ENCODE assay signal across 1 cellular context in the genomic region with DNA sequence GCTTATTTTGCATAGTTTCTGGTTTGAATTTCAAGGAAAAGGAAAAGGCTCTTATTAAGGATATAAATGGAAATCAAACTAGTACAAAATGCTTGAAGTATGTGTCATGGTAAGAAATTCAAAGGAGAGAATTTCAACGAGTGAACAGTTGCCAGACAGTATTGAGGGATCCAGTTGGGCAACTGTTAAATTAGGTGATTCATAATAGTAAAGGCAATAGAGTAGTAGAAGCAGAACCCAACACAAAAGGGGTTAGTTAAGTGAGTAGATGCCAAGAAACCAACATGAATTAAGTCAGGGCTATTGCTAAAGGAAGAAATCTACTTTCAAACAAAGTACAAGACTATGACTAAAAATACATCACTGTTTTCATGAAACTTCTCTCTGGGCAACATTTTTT.
TF ChIP-seq lines count a peak whose summit lies in the region.

No MANE protein-coding gene starts in this region.

TF ChIP-seq in WTC11, 78 proteins besides CTCF, POLR2A, EP300 and RAD21 (continued from another document):
- TF ChIP-seq ARID4B (CRISPR knock-in tag; IDR thresholded peaks at IDR 0.05; ENCODE audit: borderline replicate concordance) (no peak), NR1H2 (CRISPR knock-in tag; IDR thresholded peaks at IDR 0.05) (no peak), NFATC4 (CRISPR knock-in tag; IDR thresholded peaks at IDR 0.05) (no peak)
- TF ChIP-seq, protein P1, sequence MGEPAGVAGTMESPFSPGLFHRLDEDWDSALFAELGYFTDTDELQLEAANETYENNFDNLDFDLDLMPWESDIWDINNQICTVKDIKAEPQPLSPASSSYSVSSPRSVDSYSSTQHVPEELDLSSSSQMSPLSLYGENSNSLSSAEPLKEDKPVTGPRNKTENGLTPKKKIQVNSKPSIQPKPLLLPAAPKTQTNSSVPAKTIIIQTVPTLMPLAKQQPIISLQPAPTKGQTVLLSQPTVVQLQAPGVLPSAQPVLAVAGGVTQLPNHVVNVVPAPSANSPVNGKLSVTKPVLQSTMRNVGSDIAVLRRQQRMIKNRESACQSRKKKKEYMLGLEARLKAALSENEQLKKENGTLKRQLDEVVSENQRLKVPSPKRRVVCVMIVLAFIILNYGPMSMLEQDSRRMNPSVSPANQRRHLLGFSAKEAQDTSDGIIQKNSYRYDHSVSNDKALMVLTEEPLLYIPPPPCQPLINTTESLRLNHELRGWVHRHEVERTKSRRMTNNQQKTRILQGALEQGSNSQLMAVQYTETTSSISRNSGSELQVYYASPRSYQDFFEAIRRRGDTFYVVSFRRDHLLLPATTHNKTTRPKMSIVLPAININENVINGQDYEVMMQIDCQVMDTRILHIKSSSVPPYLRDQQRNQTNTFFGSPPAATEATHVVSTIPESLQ (CRISPR knock-in tag; IDR thresholded peaks at IDR 0.05): no peak
- TF ChIP-seq, protein P2, sequence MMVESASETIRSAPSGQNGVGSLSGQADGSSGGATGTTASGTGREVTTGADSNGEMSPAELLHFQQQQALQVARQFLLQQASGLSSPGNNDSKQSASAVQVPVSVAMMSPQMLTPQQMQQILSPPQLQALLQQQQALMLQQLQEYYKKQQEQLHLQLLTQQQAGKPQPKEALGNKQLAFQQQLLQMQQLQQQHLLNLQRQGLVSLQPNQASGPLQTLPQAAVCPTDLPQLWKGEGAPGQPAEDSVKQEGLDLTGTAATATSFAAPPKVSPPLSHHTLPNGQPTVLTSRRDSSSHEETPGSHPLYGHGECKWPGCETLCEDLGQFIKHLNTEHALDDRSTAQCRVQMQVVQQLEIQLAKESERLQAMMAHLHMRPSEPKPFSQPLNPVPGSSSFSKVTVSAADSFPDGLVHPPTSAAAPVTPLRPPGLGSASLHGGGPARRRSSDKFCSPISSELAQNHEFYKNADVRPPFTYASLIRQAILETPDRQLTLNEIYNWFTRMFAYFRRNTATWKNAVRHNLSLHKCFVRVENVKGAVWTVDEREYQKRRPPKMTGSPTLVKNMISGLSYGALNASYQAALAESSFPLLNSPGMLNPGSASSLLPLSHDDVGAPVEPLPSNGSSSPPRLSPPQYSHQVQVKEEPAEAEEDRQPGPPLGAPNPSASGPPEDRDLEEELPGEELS (CRISPR knock-in tag; IDR thresholded peaks at IDR 0.05): no peak
